Comparison of ENCODE assay signal across 29 cellular contexts in genomic region chr3:187899246-187899645, GRCh38.
"Had no signal": no experiment of that assay in that cellular context is flagged by ENCODE, and none has a peak within 500 bp of the region (broad histone marks: within the 10 kb centered on the region; RNA-seq: fewer than 3 reads in every experiment).

No MANE protein-coding gene starts in this region.

- ATAC-seq: activated CD4-positive, CD25-positive, alpha-beta regulatory T cell treated with anti-CD3 and anti-CD28 coated beads, Interleukin-2, amount 50 U/mL, for 24 hours; activated CD8-positive, alpha-beta T cell treated with anti-CD3 and anti-CD28 coated beads for 36 hours; activated T-cell treated with anti-CD3 and anti-CD28 coated beads, Interleukin-2, amount 50 U/mL, for 4 hours; activated T-helper 17 cell treated with anti-CD3 and anti-CD28 coated beads, Interleukin-2, amount 50 U/mL, for 72 hours; body of pancreas; effector memory CD8-positive, alpha-beta T cell had no signal

- H3K27ac Mint-ChIP-seq: activated B cell treated with CpG ODN at 0.5 μM for 24 hours; activated CD8-positive, alpha-beta T cell treated with anti-CD3 and anti-CD28 coated beads for 36 hours; activated naive CD8-positive, alpha-beta T cell; activated T-helper 17 cell treated with anti-CD3 and anti-CD28 coated beads, Interleukin-2, amount 50 U/mL, for 72 hours; effector memory CD8-positive, alpha-beta T cell; T-helper 2 cell treated with Interferon-gamma antibody and Interleukin-4, amounts not matched to agents 5 μg/mL and 100 μg/mL, for 36 hours had no signal

- H3K27me3 ChIP-seq: body of pancreas, esophagus squamous epithelium had no signal

- H3K4me3 Mint-ChIP-seq: activated B cell treated with CpG ODN at 0.5 μM for 24 hours; activated CD8-positive, alpha-beta T cell treated with anti-CD3 and anti-CD28 coated beads for 36 hours; activated naive CD8-positive, alpha-beta T cell; activated T-cell treated with anti-CD3 and anti-CD28 coated beads, Interleukin-2, amount 50 U/mL, for 4 hours; activated T-helper 17 cell treated with anti-CD3 and anti-CD28 coated beads, Interleukin-2, amount 50 U/mL, for 72 hours; effector memory CD8-positive, alpha-beta T cell; T-helper 2 cell treated with Interferon-gamma antibody and Interleukin-4, amounts not matched to agents 5 μg/mL and 100 μg/mL, for 36 hours had no signal

- H3K4me3 ChIP-seq: body of pancreas, esophagus squamous epithelium had no signal

- H3K9me3 Mint-ChIP-seq: activated B cell treated with CpG ODN at 0.5 μM for 24 hours; activated CD8-positive, alpha-beta T cell treated with anti-CD3 and anti-CD28 coated beads for 36 hours; activated T-cell treated with anti-CD3 and anti-CD28 coated beads, Interleukin-2, amount 50 U/mL, for 4 hours; activated T-helper 17 cell treated with anti-CD3 and anti-CD28 coated beads, Interleukin-2, amount 50 U/mL, for 72 hours; effector memory CD8-positive, alpha-beta T cell; T-helper 2 cell treated with Interferon-gamma antibody and Interleukin-4, amounts not matched to agents 5 μg/mL and 100 μg/mL, for 36 hours had no signal

- DNase-seq: activated B cell treated with CpG ODN at 0.5 μM for 24 hours; activated CD4-positive, alpha-beta T cell treated with anti-CD3 and anti-CD28 coated beads for 48 hours; activated CD4-positive, alpha-beta T cell treated with anti-CD3 and anti-CD28 coated beads, Interleukin-2, amount 50 U/mL, for 1 hour; activated CD4-positive, alpha-beta T cell treated with anti-CD3 and anti-CD28 coated beads, Interleukin-2, amount 50 U/mL, for 48 hours; activated CD8-positive, alpha-beta memory T cell treated with anti-CD3 and anti-CD28 coated beads for 24 hours; activated CD8-positive, alpha-beta T cell treated with anti-CD3 and anti-CD28 coated beads for 36 hours; activated effector memory CD4-positive, alpha-beta T cell treated with Interleukin-2 at 50 U/mL for 16 hours; activated gamma-delta T cell treated with Interleukin-2 at 50 U/mL for 16 hours; activated naive CD4-positive, alpha-beta T cell treated with anti-CD3 and anti-CD28 coated beads, Interleukin-2, amount 50 U/mL, for 16 hours; activated naive CD4-positive, alpha-beta T cell treated with Interleukin-2 at 50 U/mL for 16 hours; activated T-cell treated with anti-CD3 and anti-CD28 coated beads, Interleukin-2, amount 50 U/mL, for 4 hours; amniotic stem cell; anterior cingulate cortex; body of pancreas; caudate nucleus; cortex of kidney; dermis blood vessel endothelial cell; effector CD4-positive, alpha-beta T cell; effector memory CD8-positive, alpha-beta T cell; erythroblast; esophagus squamous epithelium; head of caudate nucleus; hypothalamus; T1000; WERI-Rb-1 had no signal

- H3K4me1 Mint-ChIP-seq: activated T-helper 17 cell treated with anti-CD3 and anti-CD28 coated beads, Interleukin-2, amount 50 U/mL, for 72 hours had no signal

- H3K27me3 Mint-ChIP-seq: activated CD8-positive, alpha-beta T cell treated with anti-CD3 and anti-CD28 coated beads for 36 hours; activated naive CD8-positive, alpha-beta T cell; activated T-helper 17 cell treated with anti-CD3 and anti-CD28 coated beads, Interleukin-2, amount 50 U/mL, for 72 hours had no signal

- H3K36me3 Mint-ChIP-seq: activated naive CD8-positive, alpha-beta T cell had no signal

- H3K27ac ChIP-seq: body of pancreas, esophagus squamous epithelium, WERI-Rb-1 had no signal

- H3K9me3 ChIP-seq: body of pancreas, esophagus squamous epithelium had no signal

- H3K36me3 ChIP-seq: esophagus squamous epithelium, WERI-Rb-1 had no signal

- H3K4me1 ChIP-seq: body of pancreas, esophagus squamous epithelium had no signal
